Comparison of ENCODE assay signal across 8 cellular contexts in genomic region chr10:128125416-128125943, GRCh38. TPM values are rescaled to one million over a fixed set of nuclear protein-coding genes. Genes with fewer than 3 reads are reported as not detected.
DNase-seq lines count a peak whose midpoint lies in the region; ATAC-seq and TF ChIP-seq lines count a peak whose summit lies in the region.

No MANE protein-coding gene starts in this region.

- no peaks in the 10 kb centered on the region for H3K9me3 ChIP-seq in sigmoid colon

- POLR2A ChIA-PET in activated CD4-positive, alpha-beta T cell treated with anti-CD3 and anti-CD28 coated beads, Interleukin-2, amount 10 ng/mL, durations not matched to agents 7 days and 5 days (lab: Charles Lee) = interaction anchor here (0.8 kb wide), 1 partner anchor 73 kb away, joined by 3 read pairs; no protein-coding TSS in a partner anchor

- H3K27me3 ChIP-seq in foreskin keratinocyte (no peaks in the 10 kb centered on the region), sigmoid colon (peaks cover 3 to 53% (median 36%) of the 10 kb centered on the region in 3 donors)

- H3K27ac Mint-ChIP-seq in activated CD4-positive, alpha-beta T cell treated with anti-CD3 and anti-CD28 coated beads, Interleukin-2, amount 10 ng/mL, durations not matched to agents 7 days and 5 days = peak overlapping the region; percentile 96

- ATAC-seq in foreskin keratinocyte (no peak), GM18861 (IDR thresholded peaks at IDR 0.05; ENCODE audit: unreplicated experiment) (no peak)

- peak overlapping the region; percentile 96 for H3K4me3 Mint-ChIP-seq in activated CD4-positive, alpha-beta T cell treated with anti-CD3 and anti-CD28 coated beads, Interleukin-2, amount 10 ng/mL, durations not matched to agents 7 days and 5 days

- TF ChIP-seq CTCF in foreskin keratinocyte (conservative IDR thresholded peaks at IDR 0.05) (no peak), sigmoid colon (IDR thresholded peaks at IDR 0.05) (no peak)

- peaks cover 6% of the 10 kb centered on the region for H3K27me3 Mint-ChIP-seq in activated CD4-positive, alpha-beta T cell treated with anti-CD3 and anti-CD28 coated beads, Interleukin-2, amount 10 ng/mL, durations not matched to agents 7 days and 5 days

- TF ChIP-seq EP300 in sigmoid colon (IDR thresholded peaks at IDR 0.05) = no peak

- H3K4me1 ChIP-seq in foreskin keratinocyte (peaks cover 5% of the 10 kb centered on the region), sigmoid colon (peaks cover 0 to 22% (median 17%) of the 10 kb centered on the region in 4 donors)

- CTCF ChIA-PET in activated CD4-positive, alpha-beta T cell treated with anti-CD3 and anti-CD28 coated beads, Interleukin-2, amount 10 ng/mL, durations not matched to agents 7 days and 5 days (lab: Charles Lee) = interaction anchor here (0.7 to 1.4 kb wide), 7 partner anchors 11 to 90 kb away, joined by 3 to 4 read pairs (median 3); no protein-coding TSS in a partner anchor

- no peaks in the 10 kb centered on the region for H3K9me3 Mint-ChIP-seq in activated CD4-positive, alpha-beta T cell treated with anti-CD3 and anti-CD28 coated beads, Interleukin-2, amount 10 ng/mL, durations not matched to agents 7 days and 5 days

- peak; percentile 76 for DNase-seq in activated effector memory CD4-positive, alpha-beta T cell treated with anti-CD3 and anti-CD28 coated beads, Interleukin-2, amount 50 U/mL, for 16 hours
- DNase-seq in activated effector memory CD4-positive, alpha-beta T cell treated with Interleukin-2 at 50 U/mL for 16 hours = no peak
- peak; percentile 31 for DNase-seq in activated CD4-positive, alpha-beta T cell treated with anti-CD3 and anti-CD28 coated beads, Interleukin-2, amount 10 ng/mL, durations not matched to agents 7 days and 5 days
- peak in 1 of 2 donors; percentile 30 for DNase-seq in foreskin keratinocyte
- DNase-seq in sigmoid colon = no peak
- DNase-seq in DMS79 treated with DMSO at 0.1 percent for 48 hours (lab: John Stamatoyannopoulos, UW) = no peak
- no peak for DNase-seq in SK-N-DZ (ENCODE audit: low spot score)

- no peak for TF ChIP-seq POLR2A in sigmoid colon (IDR thresholded peaks at IDR 0.05)

- H3K4me1 Mint-ChIP-seq in activated CD4-positive, alpha-beta T cell treated with anti-CD3 and anti-CD28 coated beads, Interleukin-2, amount 10 ng/mL, durations not matched to agents 7 days and 5 days = peaks cover 50% of the 10 kb centered on the region

- intact Hi-C loops in sigmoid colon (cut with DNase I) = no loop called here

- H3K36me3 Mint-ChIP-seq in activated CD4-positive, alpha-beta T cell treated with anti-CD3 and anti-CD28 coated beads, Interleukin-2, amount 10 ng/mL, durations not matched to agents 7 days and 5 days (ENCODE audit: low read depth) = peaks cover 47% of the 10 kb centered on the region

- no peaks in the 10 kb centered on the region for H3K36me3 ChIP-seq in sigmoid colon

- H3K27ac ChIP-seq in foreskin keratinocyte (peak overlapping the region; percentile 61), sigmoid colon (no peak overlapping the region)

- H3K4me3 ChIP-seq in sigmoid colon = peak overlapping the region in 3 of 4 donors; percentile 47 to 63 (median 62)

- WGBS in sigmoid colon, 2 donors = 1 to 2% methylated on average over 33 of the region's 33 CpGs

RNA-seq across cellular contexts. Expression of gene MKI67, which starts 0.7 kb away (rescaled TPM):
- total RNA-seq in activated CD4-positive, alpha-beta T cell treated with anti-CD3 and anti-CD28 coated beads, Interleukin-2, amount 10 ng/mL, durations not matched to agents 7 days and 5 days = 100 to 1,000 TPM; 328 to 345 TPM
- total RNA-seq in foreskin keratinocyte (72.8 and 102 TPM in 2 replicates), sigmoid colon (1 to 10 TPM in 2 of 4 donors, under 1 TPM in 2; 0.49 to 2.0 (median 1.2) TPM)
- polyA plus RNA-seq in foreskin keratinocyte (11.9 and 17.4 TPM in 2 replicates), sigmoid colon (10 to 100 TPM in 1 of 3 donors, 1 to 10 TPM in 1, under 1 TPM in 1; 0.60 to 29.0 (median 1.2) TPM)
- 23.2 and 23.9 TPM in 2 replicates for polyA plus RNA-seq in SK-N-DZ (2014; cell fraction: cytosol; rRNA removed)
- 37.5 and 59.2 TPM in 2 replicates for polyA plus RNA-seq in SK-N-DZ (2014; cell fraction: nucleus; rRNA removed)

Comparison
In these comparisons a context has a peak if more than half of its experiments do, and no peak if none do; other contexts are left out.
1. DNase-seq: peak in activated effector memory CD4-positive, alpha-beta T cell treated with anti-CD3 and anti-CD28 coated beads, Interleukin-2, amount 50 U/mL, for 16 hours (single experiment) and activated CD4-positive, alpha-beta T cell treated with anti-CD3 and anti-CD28 coated beads, Interleukin-2, amount 10 ng/mL, durations not matched to agents 7 days and 5 days (single experiment); none in activated effector memory CD4-positive, alpha-beta T cell treated with Interleukin-2 at 50 U/mL for 16 hours (single experiment), sigmoid colon (single experiment), DMS79 treated with DMSO at 0.1 percent for 48 hours (single experiment) and SK-N-DZ (single experiment).
2. RNA of gene MKI67, which starts 0.7 kb away (total RNA-seq): 328 to 345 TPM in activated CD4-positive, alpha-beta T cell treated with anti-CD3 and anti-CD28 coated beads, Interleukin-2, amount 10 ng/mL, durations not matched to agents 7 days and 5 days and 72.8 to 102 TPM in foreskin keratinocyte; 0.49 to 2.0 TPM in sigmoid colon; every median in the first group is over 10 times any median in the second.